Comparison of ENCODE assay signal across 35 cellular contexts in genomic region chr11:130852589-130852988, GRCh38.
"Had no signal": no experiment of that assay in that cellular context is flagged by ENCODE, and none has a peak within 500 bp of the region (broad histone marks: within the 10 kb centered on the region; RNA-seq: fewer than 3 reads in every experiment).

No MANE protein-coding gene starts in this region.

- H3K9ac ChIP-seq: KMS-11 had no signal

- H3K27me3 ChIP-seq: MG63 had no signal

- H3K27ac ChIP-seq: KMS-11 had no signal

- H3K36me3 ChIP-seq: MG63 had no signal

- H3K4me3 ChIP-seq: MG63 had no signal

- DNase-seq: Karpas-422, Kasumi-1, MG63, MM.1S, MV-4-11, NCI-H1048, NCI-H1092, NCI-H1092 treated with DMSO at 0.1 percent for 48 hours, NCI-H1105, NCI-H1105 treated with DMSO at 0.1 percent for 48 hours, NCI-H1417, NCI-H1417 treated with DMSO at 0.1 percent for 48 hours, NCI-H1436, NCI-H1436 treated with DMSO at 0.1 percent for 48 hours, NCI-H146, NCI-H1694, NCI-H1694 treated with DMSO at 0.1 percent for 48 hours, NCI-H187, NCI-H187 treated with DMSO at 0.1 percent for 48 hours, NCI-H1930, NCI-H2029, NCI-H2029 treated with DMSO at 0.1 percent for 48 hours, NCI-H2081, NCI-H2081 treated with DMSO at 0.1 percent for 48 hours, NCI-H2107, NCI-H2171, NCI-H2171 treated with DMSO at 0.1 percent for 48 hours, NCI-H2227 treated with DMSO at 0.1 percent for 48 hours, NCI-H226, NCI-H345, NCI-H446, NCI-H446 treated with DMSO at 0.1 percent for 48 hours, NCI-H510A, NCI-H510A treated with DMSO at 0.1 percent for 48 hours had no signal

- H3K4me2 ChIP-seq: KMS-11 had no signal
